ENCODE assay signal across 1 cellular context in the genomic region with DNA sequence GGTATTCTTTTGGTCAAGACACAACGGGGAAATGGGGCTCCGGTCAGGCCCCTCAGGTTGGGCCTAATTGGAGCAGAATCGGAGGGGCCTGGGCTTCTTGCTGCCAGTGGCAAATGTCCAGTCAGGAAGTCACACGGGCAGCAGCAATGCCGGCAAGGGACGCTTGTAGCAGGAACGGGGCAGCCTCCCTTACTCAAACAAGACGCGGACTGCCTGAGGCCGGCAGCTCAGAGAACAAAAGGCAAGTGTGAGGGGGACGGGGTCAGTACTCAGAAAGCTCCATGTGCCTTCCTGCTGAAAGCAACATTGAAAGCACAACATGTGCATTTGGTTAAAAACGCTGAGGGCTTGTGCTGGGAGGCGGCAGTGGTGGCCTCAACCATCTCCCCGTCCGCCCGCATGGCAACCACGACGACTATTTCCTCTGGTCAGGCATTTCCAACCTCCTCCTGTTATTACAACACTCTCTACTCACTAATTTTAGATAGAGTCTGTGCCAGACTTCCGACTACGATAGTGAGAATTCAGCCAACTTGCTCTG.
TF ChIP-seq lines count a peak whose summit lies in the region.

No MANE protein-coding gene starts in this region.

TF ChIP-seq in WTC11, 78 proteins besides CTCF, POLR2A, EP300 and RAD21 (continued from another document):
- no peak for TF ChIP-seq PREB (CRISPR knock-in tag; IDR thresholded peaks at IDR 0.05; ENCODE audit: borderline replicate concordance)
- TF ChIP-seq PRDM15 (CRISPR knock-in tag; IDR thresholded peaks at IDR 0.05), result no peak
- TF ChIP-seq NFE2L1 (CRISPR knock-in tag; IDR thresholded peaks at IDR 0.05), result no peak
- no peak for TF ChIP-seq ZNF512 (CRISPR knock-in tag; IDR thresholded peaks at IDR 0.05; ENCODE audit: borderline replicate concordance)
- no peak for TF ChIP-seq HMGXB4 (CRISPR knock-in tag; IDR thresholded peaks at IDR 0.05)
- no peak for TF ChIP-seq ZNF671 (CRISPR knock-in tag; IDR thresholded peaks at IDR 0.05)
- no peak for TF ChIP-seq ETV6 (CRISPR knock-in tag; IDR thresholded peaks at IDR 0.05)
- TF ChIP-seq NR2C2 (CRISPR knock-in tag; IDR thresholded peaks at IDR 0.05), result no peak
- no peak for TF ChIP-seq GTF2I (CRISPR knock-in tag; conservative IDR thresholded peaks at IDR 0.05)
- TF ChIP-seq SP1 (CRISPR knock-in tag; conservative IDR thresholded peaks at IDR 0.05), result no peak
- TF ChIP-seq TEAD4 (CRISPR knock-in tag; IDR thresholded peaks at IDR 0.05), result no peak
- no peak for TF ChIP-seq ERG (CRISPR knock-in tag; IDR thresholded peaks at IDR 0.05)
- TF ChIP-seq E2F4 (CRISPR knock-in tag; IDR thresholded peaks at IDR 0.05; ENCODE audit: borderline replicate concordance, low read depth), result no peak
- TF ChIP-seq RORB (CRISPR knock-in tag; IDR thresholded peaks at IDR 0.05), result no peak
TF ChIP-seq in WTC11: peak in this region for 0.
